In the genomic region with DNA sequence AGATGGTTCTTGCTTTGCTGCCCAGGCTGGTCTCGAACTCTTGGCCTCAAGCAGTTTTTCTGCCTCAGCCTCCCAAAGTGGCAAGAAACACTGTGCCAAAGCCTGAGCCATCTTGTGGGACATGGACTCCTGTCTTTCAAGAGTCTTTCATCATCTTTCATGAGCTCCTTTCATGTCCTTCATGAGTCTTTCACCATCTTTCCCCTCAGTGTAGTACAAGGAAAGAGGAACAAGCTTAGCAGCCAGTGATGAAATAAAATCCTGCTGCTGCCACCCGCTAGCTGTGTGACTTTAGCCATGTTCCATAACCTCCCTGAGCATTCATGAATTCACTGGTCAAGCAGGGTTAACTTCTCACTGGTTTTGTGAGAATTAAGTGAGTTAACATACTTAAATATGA, we compare ENCODE assay signal across 19 cellular contexts.
DNase-seq lines count a peak whose midpoint lies in the region; ATAC-seq and TF ChIP-seq lines count a peak whose summit lies in the region.
"Had no signal": no experiment of that assay in that cellular context is flagged by ENCODE, and none has a peak within 500 bp of the region (broad histone marks: within the 10 kb centered on the region; RNA-seq: fewer than 3 reads in every experiment).

No MANE protein-coding gene starts in this region.

- H2BK15ac ChIP-seq in mesenchymal stem cell (ENCODE audit: low read depth, poor library complexity, severe bottlenecking) = no peak overlapping the region

- no peak overlapping the region for H2BK12ac ChIP-seq in mesenchymal stem cell (ENCODE audit: low read length in 2 of 2)

- H2BK120ac ChIP-seq in mesenchymal stem cell (ENCODE audit: low read depth, low read length) = no peak overlapping the region

- no peak overlapping the region for H4K8ac ChIP-seq in mesenchymal stem cell (ENCODE audit: low read length)

- TF ChIP-seq CTCF in neutrophil (IDR thresholded peaks at IDR 0.05) (no peak), mesothelial cell of epicardium (IDR thresholded peaks at IDR 0.05; ENCODE audit: unreplicated experiment) (no peak), mucosa of descending colon (IDR thresholded peaks at IDR 0.05) (no peak)

- H3K4me3 Mint-ChIP-seq in mesothelial cell of epicardium = no peak overlapping the region
- H3K4me3 Mint-ChIP-seq: B cell; CD8-positive, alpha-beta T cell; H9; IgD-negative memory B cell had no signal

- H4K91ac ChIP-seq in mesenchymal stem cell (ENCODE audit: low read length) = no peak overlapping the region

- H3K36me3 ChIP-seq in neutrophil = no peaks in the 10 kb centered on the region
- no peaks in the 10 kb centered on the region for H3K36me3 ChIP-seq in mesenchymal stem cell (ENCODE audit: control insufficient read depth in 1 of 2, insufficient read depth in 2 of 2, low read depth in 1 of 2, low read length in 2 of 2)
- no peaks in the 10 kb centered on the region for H3K36me3 ChIP-seq in mucosa of descending colon (ENCODE audit: low read depth)
- H3K36me3 ChIP-seq: SJSA1 had no signal

- H3K36me3 Mint-ChIP-seq in mesothelial cell of epicardium = no peaks in the 10 kb centered on the region
- H3K36me3 Mint-ChIP-seq: CD8-positive, alpha-beta T cell had no signal

- H3K4ac ChIP-seq in mesenchymal stem cell (ENCODE audit: low read depth in 1 of 2, low read length in 2 of 2) = no peak overlapping the region

- H3K79me1 ChIP-seq in mesenchymal stem cell (replicated peaks; ENCODE audit: low read length, poor library complexity, severe bottlenecking) = no peaks in the 10 kb centered on the region

- H3K27me3 ChIP-seq in neutrophil (peaks cover 30% of the 10 kb centered on the region), mesenchymal stem cell (ENCODE audit: control insufficient read depth in 1 of 2, insufficient read depth in 1 of 2, low read length in 2 of 2) (no peaks in the 10 kb centered on the region)

- H3K14ac ChIP-seq in mesenchymal stem cell (ENCODE audit: low read length in 2 of 2) = no peak overlapping the region

- H3K4me2 ChIP-seq in mesenchymal stem cell (ENCODE audit: low read length, poor library complexity, severe bottlenecking) = no peak overlapping the region

- DNase-seq in CD1c-positive myeloid dendritic cell (ENCODE audit: extremely low spot score) (peak; percentile 65), NOMO-1 (lab: John Stamatoyannopoulos, UW; ENCODE audit: unreplicated experiment in 2 of 2) (peak; percentile 52 to 86), SKM-1 treated with dmso at 0.1 percent for 144 hours (lab: John Stamatoyannopoulos, UW; ENCODE audit: unreplicated experiment) (peak; percentile 95), mesothelial cell of epicardium (ENCODE audit: low spot score in 2 of 2, unreplicated experiment in 2 of 2) (no peak), mesenchymal stem cell (no peak), mucosa of descending colon (no peak)
- DNase-seq in stimulated activated CD4-positive, alpha-beta T cell treated with anti-CD3 and anti-CD28 coated beads, Interleukin-2, amount 100 ng/mL, for 24 hours = no peak
- DNase-seq: CD8-positive, alpha-beta T cell; DMS79; H9; NCI-H1092 treated with DMSO at 0.1 percent for 48 hours; NCI-H1694; NCI-H226; NCI-H524 treated with DMSO at 0.1 percent for 48 hours had no signal

- H3K27ac ChIP-seq in neutrophil (peak overlapping the region; percentile 40), mesenchymal stem cell (ENCODE audit: low read length, poor library complexity, severe bottlenecking) (no peak overlapping the region)
- H3K27ac ChIP-seq: RWPE1, SJSA1 had no signal

- H3K4me1 Mint-ChIP-seq in mesothelial cell of epicardium = peaks cover 10% of the 10 kb centered on the region

- peaks cover 3 to 16% of the 10 kb centered on the region in 2 experiments for H3K4me1 ChIP-seq in neutrophil (ENCODE audit: control insufficient read depth in 1 of 2, insufficient read depth in 1 of 2, low read depth in 1 of 2, low read length in 1 of 2)
- H3K4me1 ChIP-seq in mesenchymal stem cell (ENCODE audit: control insufficient read depth, insufficient read depth, low read depth, low read length) = peaks cover 3% of the 10 kb centered on the region
- no peaks in the 10 kb centered on the region for H3K4me1 ChIP-seq in mucosa of descending colon (ENCODE audit: low read depth)
- H3K4me1 ChIP-seq: SJSA1 had no signal

- intact Hi-C loops in mucosa of descending colon (cut with DNase I, micrococcal nuclease) = no loop called here

- H3K4me3 ChIP-seq in neutrophil (ENCODE audit: low read depth in 1 of 2, low read length in 1 of 2) (no peak overlapping the region), mesenchymal stem cell (ENCODE audit: insufficient read depth in 1 of 2, low read depth in 1 of 2, low read length in 2 of 2) (no peak overlapping the region), mucosa of descending colon (no peak overlapping the region)
- H3K4me3 ChIP-seq: SJSA1 had no signal

- no peak overlapping the region for H3K23ac ChIP-seq in mesenchymal stem cell (ENCODE audit: low read length in 2 of 2)

- no peaks in the 10 kb centered on the region for H3K9me3 Mint-ChIP-seq in mesothelial cell of epicardium
- H3K9me3 Mint-ChIP-seq: CD8-positive, alpha-beta T cell; H9; IgD-negative memory B cell had no signal

- H3K27me3 Mint-ChIP-seq in mesothelial cell of epicardium (ENCODE audit: low read depth) = peaks cover 8% of the 10 kb centered on the region

- H3K18ac ChIP-seq in mesenchymal stem cell (ENCODE audit: low read depth in 1 of 2, low read length in 2 of 2) = no peak overlapping the region

- H3K9me3 ChIP-seq in neutrophil (no peaks in the 10 kb centered on the region), mesenchymal stem cell (ENCODE audit: control insufficient read depth, low read length) (no peaks in the 10 kb centered on the region), mucosa of descending colon (no peaks in the 10 kb centered on the region)
- H3K9me3 ChIP-seq: SJSA1 had no signal

- no peak overlapping the region for H2BK5ac ChIP-seq in mesenchymal stem cell (ENCODE audit: low read depth, low read length, poor library complexity, severe bottlenecking)

- H3K27ac Mint-ChIP-seq in mesothelial cell of epicardium = no peak overlapping the region
- H3K27ac Mint-ChIP-seq: B cell; CD8-positive, alpha-beta T cell; H9; IgD-negative memory B cell had no signal

- no peak for ATAC-seq in mucosa of descending colon
- ATAC-seq: CD8-positive, alpha-beta T cell had no signal

- H3K9ac ChIP-seq in mesenchymal stem cell (ENCODE audit: low read length) = no peak overlapping the region

- no peak overlapping the region for H2AK5ac ChIP-seq in mesenchymal stem cell (ENCODE audit: low read length, severe bottlenecking)

- H2AFZ ChIP-seq in mesenchymal stem cell (ENCODE audit: low read depth, low read length) = no peak overlapping the region

- WGBS in mesenchymal stem cell = 69% methylated on average over 1 of the region's 2 CpGs

Comparison
In these comparisons a context has a peak if more than half of its experiments do, and no peak if none do; other contexts are left out.
1. DNase-seq: peak in CD1c-positive myeloid dendritic cell (single experiment), NOMO-1 (2 of 2) and SKM-1 treated with dmso at 0.1 percent for 144 hours (single experiment); none in mesothelial cell of epicardium (0 of 2), mesenchymal stem cell (single experiment), mucosa of descending colon (0 of 3) and stimulated activated CD4-positive, alpha-beta T cell treated with anti-CD3 and anti-CD28 coated beads, Interleukin-2, amount 100 ng/mL, for 24 hours (0 of 2).